Comparison of ENCODE assay signal across 9 cellular contexts in the genomic region with DNA sequence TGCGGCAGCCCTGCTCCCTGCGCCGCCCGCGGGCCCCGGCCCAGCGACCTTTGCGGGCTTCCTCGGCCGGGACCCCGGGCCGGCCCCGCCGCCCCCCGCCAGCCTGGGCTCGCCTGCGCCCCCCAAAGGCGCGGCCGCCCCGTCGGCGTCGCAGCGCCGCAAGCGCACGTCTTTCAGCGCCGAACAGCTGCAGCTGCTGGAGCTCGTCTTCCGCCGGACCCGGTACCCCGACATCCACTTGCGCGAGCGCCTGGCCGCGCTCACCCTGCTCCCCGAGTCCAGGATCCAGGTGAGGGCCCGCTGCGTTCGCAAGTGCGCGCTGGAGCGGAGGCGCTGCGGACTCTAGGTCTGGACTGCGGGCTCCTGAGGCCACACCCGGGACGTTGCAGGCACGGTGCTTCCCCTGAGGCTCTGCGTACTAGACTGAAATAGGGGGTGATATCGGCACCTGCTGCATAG. TPM values are rescaled to one million over a fixed set of nuclear protein-coding genes. Genes with fewer than 3 reads are reported as not detected.
DNase-seq lines count a peak whose midpoint lies in the region; ATAC-seq and TF ChIP-seq lines count a peak whose summit lies in the region.
"Had no signal": no experiment of that assay in that cellular context is flagged by ENCODE, and none has a peak within 500 bp of the region (broad histone marks: within the 10 kb centered on the region; RNA-seq: fewer than 3 reads in every experiment).

No MANE protein-coding gene starts in this region.

- DNase-seq in stimulated activated CD4-positive, alpha-beta T cell treated with anti-CD3 and anti-CD28 coated beads, Interleukin-12 subunit alpha, Interleukin-12 subunit beta, amount 100 ng/mL, for 4 hours: peak; percentile 7
- DNase-seq in stimulated activated CD4-positive, alpha-beta T cell treated with anti-CD3 and anti-CD28 coated beads, Interleukin-4, amount 100 ng/mL, for 4 hours: no peak
- DNase-seq in NCI-H2227 treated with DMSO at 0.1 percent for 48 hours (lab: John Stamatoyannopoulos, UW) (peak; percentile 51), chondrocyte (ENCODE audit: low spot score) (no peak), AML-193 (lab: John Stamatoyannopoulos, UW) (no peak), cortex of kidney (lab: John Stamatoyannopoulos, UW) (no peak)
- DNase-seq: left cardiac atrium had no signal

- H3K4me3 ChIP-seq in mucosa of rectum (ENCODE audit: low read length in 2 of 2): peak overlapping the region; percentile 57 to 63

- no peaks in the 10 kb centered on the region for H3K9me3 Mint-ChIP-seq in chondrocyte (ENCODE audit: low read depth)

- peak overlapping the region; percentile 24 to 51 for H3K9ac ChIP-seq in mucosa of rectum (ENCODE audit: low read depth in 1 of 2, low read length in 2 of 2)

- H3K4me3 Mint-ChIP-seq in chondrocyte (ENCODE audit: unreplicated experiment): peak overlapping the region; percentile 72

- H3K36me3 Mint-ChIP-seq in chondrocyte (ENCODE audit: low read depth): no peaks in the 10 kb centered on the region

- H3K36me3 ChIP-seq in mucosa of rectum (ENCODE audit: control insufficient read depth in 2 of 2, insufficient read depth in 2 of 2, low read length in 2 of 2): no peaks in the 10 kb centered on the region

- no peak overlapping the region for H3K27ac ChIP-seq in mucosa of rectum (ENCODE audit: low read depth in 2 of 2, low read length in 2 of 2)

- no peaks in the 10 kb centered on the region for H3K4me1 Mint-ChIP-seq in chondrocyte (ENCODE audit: low read depth)

- no peak overlapping the region for H3K27ac Mint-ChIP-seq in chondrocyte (ENCODE audit: unreplicated experiment)

- peak; percentile 74 for ATAC-seq in HG02571 (IDR thresholded peaks at IDR 0.05; ENCODE audit: unreplicated experiment)

- H3K27me3 ChIP-seq in mucosa of rectum (ENCODE audit: control insufficient read depth in 2 of 2, insufficient read depth in 2 of 2, low read length in 2 of 2): peaks cover 4 to 14% of the 10 kb centered on the region in 2 donors

- H3K4me1 ChIP-seq in mucosa of rectum (ENCODE audit: control insufficient read depth in 2 of 2, insufficient read depth in 2 of 2, low read length in 2 of 2): peaks cover 0 to 7% of the 10 kb centered on the region in 2 donors

- no peaks in the 10 kb centered on the region for H3K27me3 Mint-ChIP-seq in chondrocyte (ENCODE audit: low read depth)

- H3K9me3 ChIP-seq in mucosa of rectum (ENCODE audit: control insufficient read depth in 2 of 2, low read length in 2 of 2): no peaks in the 10 kb centered on the region

- TF ChIP-seq CTCF in chondrocyte (IDR thresholded peaks at IDR 0.05): peak; percentile 32

RNA-seq across cellular contexts. Expression of a gene that starts 0.4 kb away (rescaled TPM):
- 0.17 TPM in 1 of 3 replicates, not detected in the others for total RNA-seq in chondrocyte
- total RNA-seq: left cardiac atrium had no signal

RNA-seq across cellular contexts. Expression of a gene that starts 37.3 kb away (rescaled TPM):
- total RNA-seq in chondrocyte: 67.0 to 71.6 TPM (median 67.0 TPM) in 3 replicates

Comparison
In these comparisons a context has a peak if more than half of its experiments do, and no peak if none do; other contexts are left out.
1. DNase-seq: peak in stimulated activated CD4-positive, alpha-beta T cell treated with anti-CD3 and anti-CD28 coated beads, Interleukin-12 subunit alpha, Interleukin-12 subunit beta, amount 100 ng/mL, for 4 hours (single experiment) and NCI-H2227 treated with DMSO at 0.1 percent for 48 hours (single experiment); none in stimulated activated CD4-positive, alpha-beta T cell treated with anti-CD3 and anti-CD28 coated beads, Interleukin-4, amount 100 ng/mL, for 4 hours (0 of 2), chondrocyte (single experiment), AML-193 (0 of 2) and cortex of kidney (single experiment).